ENCODE assay signal across 1 cellular context in the genomic region with DNA sequence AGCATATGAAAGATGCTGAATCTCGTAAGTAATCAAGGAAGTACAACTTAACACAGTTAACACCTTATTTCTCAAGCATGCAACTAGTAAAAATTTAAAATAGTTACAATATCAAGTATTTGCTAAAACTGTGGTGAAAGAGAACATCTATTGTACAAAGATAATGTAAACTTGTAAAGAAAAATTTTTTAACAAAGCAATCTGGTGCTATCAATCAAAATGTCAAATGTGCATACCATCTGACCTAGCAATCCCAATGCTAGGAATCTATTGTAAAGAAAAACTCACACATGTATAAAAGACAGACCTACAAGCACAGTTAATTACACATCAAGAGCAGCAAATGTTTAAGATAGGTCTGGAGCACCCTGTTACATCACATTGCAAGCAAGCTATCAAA.
TF ChIP-seq lines count a peak whose summit lies in the region.

No MANE protein-coding gene starts in this region.

TF ChIP-seq in IMR-90, 13 proteins besides CTCF, POLR2A, EP300 and RAD21 (continued from another document):
- no peak for TF ChIP-seq RCOR1 (IDR thresholded peaks at IDR 0.05; ENCODE audit: insufficient replicate concordance, low read length)
